Comparison of ENCODE assay signal across 16 cellular contexts in genomic region chr3:52379610-52380009, GRCh38.
"Had no signal": no experiment of that assay in that cellular context is flagged by ENCODE, and none has a peak within 500 bp of the region (broad histone marks: within the 10 kb centered on the region; RNA-seq: fewer than 3 reads in every experiment).

No MANE protein-coding gene starts in this region.

- H3K27ac Mint-ChIP-seq: activated CD4-positive, alpha-beta memory T cell treated with anti-CD3 and anti-CD28 coated beads, Interleukin-2, amount 10 ng/mL, durations not matched to agents 7 days and 5 days; activated CD8-positive, alpha-beta memory T cell treated with anti-CD3 and anti-CD28 coated beads, Interleukin-2, amount 10 ng/mL, durations not matched to agents 7 days and 5 days; activated naive CD4-positive, alpha-beta T cell treated with anti-CD3 and anti-CD28 coated beads for 36 hours; brain had no signal

- H3K9me3 Mint-ChIP-seq: activated CD4-positive, alpha-beta memory T cell treated with anti-CD3 and anti-CD28 coated beads, Interleukin-2, amount 10 ng/mL, durations not matched to agents 7 days and 5 days; activated naive CD4-positive, alpha-beta T cell treated with anti-CD3 and anti-CD28 coated beads for 36 hours; brain; naive B cell had no signal

- DNase-seq: activated CD4-positive, alpha-beta memory T cell treated with anti-CD3 and anti-CD28 coated beads, Interleukin-2, amount 10 ng/mL, durations not matched to agents 7 days and 5 days; activated CD4-positive, alpha-beta T cell treated with anti-CD3 and anti-CD28 coated beads for 48 hours; activated CD4-positive, CD25-positive, alpha-beta regulatory T cell; activated CD8-positive, alpha-beta memory T cell treated with anti-CD3 and anti-CD28 coated beads, Interleukin-2, amount 10 ng/mL, durations not matched to agents 7 days and 5 days; activated naive CD4-positive, alpha-beta T cell treated with anti-CD3 and anti-CD28 coated beads for 36 hours; central memory CD4-positive, alpha-beta T cell; hippocampal formation; left lung; naive B cell; pancreas; right lobe of liver; SK-N-SH; stimulated activated CD4-positive, alpha-beta T cell treated with anti-CD3 and anti-CD28 coated beads, Interleukin-4, amount 100 ng/mL, for 1 hour; tibial artery had no signal

- H3K27me3 Mint-ChIP-seq: activated CD4-positive, alpha-beta memory T cell treated with anti-CD3 and anti-CD28 coated beads, Interleukin-2, amount 10 ng/mL, durations not matched to agents 7 days and 5 days; activated CD8-positive, alpha-beta memory T cell treated with anti-CD3 and anti-CD28 coated beads, Interleukin-2, amount 10 ng/mL, durations not matched to agents 7 days and 5 days; naive B cell had no signal

- H3K4me1 Mint-ChIP-seq: activated CD4-positive, alpha-beta memory T cell treated with anti-CD3 and anti-CD28 coated beads, Interleukin-2, amount 10 ng/mL, durations not matched to agents 7 days and 5 days; brain had no signal

- H3K36me3 Mint-ChIP-seq: activated CD8-positive, alpha-beta memory T cell treated with anti-CD3 and anti-CD28 coated beads, Interleukin-2, amount 10 ng/mL, durations not matched to agents 7 days and 5 days; brain had no signal

- ATAC-seq: activated CD8-positive, alpha-beta memory T cell treated with anti-CD3 and anti-CD28 coated beads, Interleukin-2, amount 10 ng/mL, durations not matched to agents 7 days and 5 days; esophagus mucosa; left lung; pancreas had no signal

- H3K4me3 Mint-ChIP-seq: activated CD4-positive, alpha-beta memory T cell treated with anti-CD3 and anti-CD28 coated beads, Interleukin-2, amount 10 ng/mL, durations not matched to agents 7 days and 5 days; activated CD8-positive, alpha-beta memory T cell treated with anti-CD3 and anti-CD28 coated beads, Interleukin-2, amount 10 ng/mL, durations not matched to agents 7 days and 5 days; activated naive CD4-positive, alpha-beta T cell treated with anti-CD3 and anti-CD28 coated beads for 36 hours; brain had no signal
